ENCODE assay signal across 29 cellular contexts in genomic region chr2:21326152-21326551, GRCh38.
DNase-seq lines count a peak whose midpoint lies in the region; TF ChIP-seq lines count a peak whose summit lies in the region.
"Had no signal": no experiment of that assay in that cellular context is flagged by ENCODE, and none has a peak within 500 bp of the region (broad histone marks: within the 10 kb centered on the region; RNA-seq: fewer than 3 reads in every experiment).

No MANE protein-coding gene starts in this region.

- no peak overlapping the region for H2AFZ ChIP-seq in neural progenitor cell (replicated peaks)
- H2AFZ ChIP-seq: parathyroid adenoma had no signal

- H3K4me1 ChIP-seq in neural progenitor cell: peaks cover 3% of the 10 kb centered on the region
- H3K4me1 ChIP-seq: A549, breast epithelium, left ventricle myocardium inferior, parathyroid adenoma, spleen, upper lobe of right lung had no signal

- no peak overlapping the region for H3K4me3 ChIP-seq in dorsolateral prefrontal cortex
- H3K4me3 ChIP-seq in neural progenitor cell: no peak overlapping the region
- H3K4me3 ChIP-seq: A549, breast epithelium, K562, left ventricle myocardium inferior, spleen, upper lobe of right lung had no signal

- H3K4me3 Mint-ChIP-seq in neural progenitor cell: no peak overlapping the region
- H3K4me3 Mint-ChIP-seq in activated CD4-positive, alpha-beta T cell treated with anti-CD3 and anti-CD28 coated beads, Interleukin-2, amount 10 ng/mL, durations not matched to agents 7 days and 5 days: no peak overlapping the region
- H3K4me3 Mint-ChIP-seq: activated naive CD8-positive, alpha-beta T cell treated with anti-CD3 and anti-CD28 coated beads for 36 hours; activated T-cell treated with anti-CD3 and anti-CD28 coated beads, Interleukin-2, amount 50 U/mL, for 24 hours; CD4-positive, alpha-beta T cell; neural crest cell had no signal

- POLR2A ChIA-PET in activated CD4-positive, alpha-beta T cell treated with anti-CD3 and anti-CD28 coated beads, Interleukin-2, amount 10 ng/mL, durations not matched to agents 7 days and 5 days (lab: Charles Lee): no interaction called here

- H3K9ac ChIP-seq in neural progenitor cell: no peak overlapping the region
- H3K9ac ChIP-seq: parathyroid adenoma had no signal

- no peaks in the 10 kb centered on the region for H3K36me3 ChIP-seq in neural progenitor cell
- H3K36me3 ChIP-seq: breast epithelium, left ventricle myocardium inferior, spleen, upper lobe of right lung had no signal

- peaks cover 2% of the 10 kb centered on the region for H3K27me3 Mint-ChIP-seq in neural progenitor cell (ENCODE audit: insufficient read depth, low read depth)
- no peaks in the 10 kb centered on the region for H3K27me3 Mint-ChIP-seq in activated CD4-positive, alpha-beta T cell treated with anti-CD3 and anti-CD28 coated beads, Interleukin-2, amount 10 ng/mL, durations not matched to agents 7 days and 5 days
- H3K27me3 Mint-ChIP-seq: activated naive CD8-positive, alpha-beta T cell treated with anti-CD3 and anti-CD28 coated beads for 36 hours; activated T-cell treated with anti-CD3 and anti-CD28 coated beads, Interleukin-2, amount 50 U/mL, for 24 hours; CD4-positive, alpha-beta T cell had no signal

- no peaks in the 10 kb centered on the region for H3K79me2 ChIP-seq in neural progenitor cell (ENCODE audit: low read depth)
- H3K79me2 ChIP-seq: parathyroid adenoma had no signal

- H3K27me3 ChIP-seq in dorsolateral prefrontal cortex (peaks cover 0 to 7% (median 0%) of the 10 kb centered on the region in 45 donors), neural progenitor cell (no peaks in the 10 kb centered on the region)
- H3K27me3 ChIP-seq: breast epithelium, spleen, upper lobe of right lung had no signal

- peaks cover 2% of the 10 kb centered on the region for H3K9me3 Mint-ChIP-seq in neural progenitor cell
- H3K9me3 Mint-ChIP-seq in activated CD4-positive, alpha-beta T cell treated with anti-CD3 and anti-CD28 coated beads, Interleukin-2, amount 10 ng/mL, durations not matched to agents 7 days and 5 days: peaks cover 3% of the 10 kb centered on the region
- H3K9me3 Mint-ChIP-seq: activated T-cell treated with anti-CD3 and anti-CD28 coated beads, Interleukin-2, amount 50 U/mL, for 24 hours; CD4-positive, alpha-beta T cell had no signal

- peaks cover 18% of the 10 kb centered on the region for H3K4me1 Mint-ChIP-seq in neural progenitor cell
- no peaks in the 10 kb centered on the region for H3K4me1 Mint-ChIP-seq in activated CD4-positive, alpha-beta T cell treated with anti-CD3 and anti-CD28 coated beads, Interleukin-2, amount 10 ng/mL, durations not matched to agents 7 days and 5 days
- H3K4me1 Mint-ChIP-seq: activated naive CD8-positive, alpha-beta T cell treated with anti-CD3 and anti-CD28 coated beads for 36 hours; neural crest cell had no signal

- H3K4me2 ChIP-seq in neural progenitor cell: no peak overlapping the region
- H3K4me2 ChIP-seq: A549 had no signal

- H3K9me3 ChIP-seq in neural progenitor cell (ENCODE audit: low read depth): no peaks in the 10 kb centered on the region
- H3K9me3 ChIP-seq: A549, breast epithelium, left ventricle myocardium inferior, upper lobe of right lung had no signal

- no peaks in the 10 kb centered on the region for H3K36me3 Mint-ChIP-seq in neural progenitor cell
- H3K36me3 Mint-ChIP-seq in activated CD4-positive, alpha-beta T cell treated with anti-CD3 and anti-CD28 coated beads, Interleukin-2, amount 10 ng/mL, durations not matched to agents 7 days and 5 days (ENCODE audit: low read depth): no peaks in the 10 kb centered on the region
- H3K36me3 Mint-ChIP-seq: activated naive CD8-positive, alpha-beta T cell treated with anti-CD3 and anti-CD28 coated beads for 36 hours had no signal

- TF ChIP-seq CTCF in dorsolateral prefrontal cortex (IDR thresholded peaks at IDR 0.05 in 54 of 56, conservative IDR thresholded peaks at IDR 0.05 in 2 of 56; ENCODE audit: low read depth in 1 of 56, partially characterized antibody in 56 of 56) (peak in 39 of 56 donors; percentile 12 to 61 (median 31)), neural progenitor cell (IDR thresholded peaks at IDR 0.05) (peak; percentile 35)

- H3F3A ChIP-seq in neural progenitor cell (ENCODE audit: low read depth): no peaks in the 10 kb centered on the region

- DNase-seq in NCI-H526 (lab: John Stamatoyannopoulos, UW): peak; percentile 8 to 43
- no peak for DNase-seq in NCI-H526 treated with DMSO at 0.1 percent for 48 hours (lab: John Stamatoyannopoulos, UW)
- DNase-seq in NCI-H345 treated with DMSO at 0.1 percent for 48 hours (lab: John Stamatoyannopoulos, UW; ENCODE audit: unreplicated experiment): peak; percentile 53
- DNase-seq in dorsolateral prefrontal cortex: no peak
- peak; percentile 35 for DNase-seq in neural progenitor cell (ENCODE audit: low spot score)
- DNase-seq in activated CD4-positive, CD25-positive, alpha-beta regulatory T cell (lab: John Stamatoyannopoulos, UW): no peak
- DNase-seq in GOT3 (lab: John Stamatoyannopoulos, UW): no peak
- no peak for DNase-seq in activated CD4-positive, alpha-beta T cell treated with anti-CD3 and anti-CD28 coated beads, Interleukin-2, amount 10 ng/mL, durations not matched to agents 7 days and 5 days
- DNase-seq: activated CD4-positive, alpha-beta T cell treated with anti-CD3 and anti-CD28 coated beads, Interleukin-2, amount 50 U/mL, for 1 hour; activated gamma-delta T cell; activated naive CD8-positive, alpha-beta T cell treated with anti-CD3 and anti-CD28 coated beads for 36 hours; activated T-cell treated with anti-CD3 and anti-CD28 coated beads, Interleukin-2, amount 50 U/mL, for 24 hours; AML-193; CD4-positive, alpha-beta T cell; left ventricle myocardium inferior; NCI-H1105; NCI-H187; NCI-H774; PC-3; right cardiac atrium; spleen; stimulated activated CD4-positive, alpha-beta T cell treated with anti-CD3 and anti-CD28 coated beads, Interleukin-2, amount 100 ng/mL, for 24 hours; stimulated activated naive CD8-positive, alpha-beta T cell treated with anti-CD3 and anti-CD28 coated beads, Interleukin-15, Interleukin-2, amounts not matched to agents 100 U/mL and 50 U/mL, for 24 hours; upper lobe of right lung had no signal

- H4K20me1 ChIP-seq in neural progenitor cell (ENCODE audit: low read depth): no peaks in the 10 kb centered on the region

- H3K27ac ChIP-seq in dorsolateral prefrontal cortex (no peak overlapping the region), neural progenitor cell (no peak overlapping the region)
- H3K27ac ChIP-seq: A549, breast epithelium, left ventricle myocardium inferior, parathyroid adenoma, spleen, upper lobe of right lung had no signal

- CTCF ChIA-PET in activated CD4-positive, alpha-beta T cell treated with anti-CD3 and anti-CD28 coated beads, Interleukin-2, amount 10 ng/mL, durations not matched to agents 7 days and 5 days (lab: Charles Lee): no interaction called here

- intact Hi-C loops in dorsolateral prefrontal cortex (cut with DNase I): loop anchor here in 1 of 2 donors (1.0 to 5.0 kb wide), 2 partner anchors 51 to 69 kb away; no protein-coding TSS in a partner anchor

- peak overlapping the region; percentile 3 for H3K27ac Mint-ChIP-seq in neural progenitor cell
- no peak overlapping the region for H3K27ac Mint-ChIP-seq in activated CD4-positive, alpha-beta T cell treated with anti-CD3 and anti-CD28 coated beads, Interleukin-2, amount 10 ng/mL, durations not matched to agents 7 days and 5 days
- H3K27ac Mint-ChIP-seq: activated naive CD8-positive, alpha-beta T cell treated with anti-CD3 and anti-CD28 coated beads for 36 hours; activated T-cell treated with anti-CD3 and anti-CD28 coated beads, Interleukin-2, amount 50 U/mL, for 24 hours; CD4-positive, alpha-beta T cell had no signal

Comparison
In these comparisons a context has a peak if more than half of its experiments do, and no peak if none do; other contexts are left out.
1. DNase-seq: peak in NCI-H526 (2 of 2), NCI-H345 treated with DMSO at 0.1 percent for 48 hours (single experiment) and neural progenitor cell (single experiment); none in NCI-H526 treated with DMSO at 0.1 percent for 48 hours (single experiment), dorsolateral prefrontal cortex (0 of 10), activated CD4-positive, CD25-positive, alpha-beta regulatory T cell (0 of 4), GOT3 (single experiment) and activated CD4-positive, alpha-beta T cell treated with anti-CD3 and anti-CD28 coated beads, Interleukin-2, amount 10 ng/mL, durations not matched to agents 7 days and 5 days (single experiment).